ENCODE assay signal across 8 cellular contexts in genomic region chr12:92139634-92140555, GRCh38. TPM values are rescaled to one million over a fixed set of nuclear protein-coding genes. Genes with fewer than 3 reads are reported as not detected.
DNase-seq lines count a peak whose midpoint lies in the region; ATAC-seq and TF ChIP-seq lines count a peak whose summit lies in the region.

No MANE protein-coding gene starts in this region.

- H3K27ac ChIP-seq in DND-41 (ENCODE audit: low read length), result peak overlapping the region; percentile 60
- no peak overlapping the region for H3K27ac ChIP-seq in duodenal mucosa (ENCODE audit: low read depth, low read length)
- H3K27ac ChIP-seq in neural progenitor cell, result no peak overlapping the region

- H3K27me3 Mint-ChIP-seq in neural progenitor cell (ENCODE audit: insufficient read depth, low read depth), result peaks cover 4% of the 10 kb centered on the region

- H3K4me1 Mint-ChIP-seq in neural progenitor cell, result peaks cover 61% of the 10 kb centered on the region

- H3K4me3 ChIP-seq in DND-41 (ENCODE audit: low read depth in 1 of 2, low read length in 2 of 2), result peak overlapping the region; percentile 66 to 84
- peak overlapping the region; percentile 80 for H3K4me3 ChIP-seq in NB4 (ENCODE audit: low read depth, low read length)
- peak overlapping the region; percentile 84 to 94 for H3K4me3 ChIP-seq in duodenal mucosa (ENCODE audit: low read depth in 1 of 2, low read length in 2 of 2)
- H3K4me3 ChIP-seq in neural progenitor cell, result peak overlapping the region; percentile 94

- H3K4me2 ChIP-seq in DND-41 (ENCODE audit: insufficient read depth, low read length) (peak overlapping the region; percentile 63), neural progenitor cell (peak overlapping the region; percentile 88)

- peaks cover 78% of the 10 kb centered on the region for H3K36me3 ChIP-seq in DND-41 (ENCODE audit: insufficient read depth, low read length)
- H3K36me3 ChIP-seq in duodenal mucosa (ENCODE audit: control insufficient read depth in 1 of 2, insufficient read depth in 2 of 2, low read length in 2 of 2), result peaks cover 16 to 25% of the 10 kb centered on the region in 2 donors
- peaks cover 30% of the 10 kb centered on the region for H3K36me3 ChIP-seq in neural progenitor cell

- H3K9ac ChIP-seq in DND-41 (ENCODE audit: low read depth, low read length) (peak overlapping the region; percentile 97), duodenal mucosa (ENCODE audit: low read depth in 1 of 2, low read length in 2 of 2) (peak overlapping the region; percentile 54 to 99), neural progenitor cell (peak overlapping the region; percentile 39)

- H3K79me2 ChIP-seq in DND-41 (ENCODE audit: insufficient read depth, low read length), result peaks cover 100% of the 10 kb centered on the region
- H3K79me2 ChIP-seq in neural progenitor cell (ENCODE audit: low read depth), result peaks cover 100% of the 10 kb centered on the region

- H3K27ac Mint-ChIP-seq in neural progenitor cell, result no peak overlapping the region

- H4K20me1 ChIP-seq in DND-41 (ENCODE audit: insufficient read depth, low read length), result peaks cover 96% of the 10 kb centered on the region
- H4K20me1 ChIP-seq in neural progenitor cell (ENCODE audit: low read depth), result peaks cover 100% of the 10 kb centered on the region

- ATAC-seq in DND-41 (ENCODE audit: insufficient read depth, low read depth) (no peak), HG02571 (IDR thresholded peaks at IDR 0.05; ENCODE audit: unreplicated experiment) (no peak), HG02884 (IDR thresholded peaks at IDR 0.05; ENCODE audit: unreplicated experiment) (no peak)

- H3K9me3 Mint-ChIP-seq in neural progenitor cell, result no peaks in the 10 kb centered on the region

- peaks cover 90% of the 10 kb centered on the region for H3K4me1 ChIP-seq in DND-41 (ENCODE audit: insufficient read depth, low read length)
- peaks cover 36 to 45% of the 10 kb centered on the region in 2 donors for H3K4me1 ChIP-seq in duodenal mucosa (ENCODE audit: control insufficient read depth in 1 of 2, insufficient read depth in 2 of 2, low read length in 2 of 2)
- H3K4me1 ChIP-seq in neural progenitor cell, result peaks cover 43% of the 10 kb centered on the region

- H3K36me3 Mint-ChIP-seq in neural progenitor cell, result peaks cover 34% of the 10 kb centered on the region

- H3K4me3 Mint-ChIP-seq in neural progenitor cell, result peak overlapping the region; percentile 99

- no peak for DNase-seq in DND-41
- no peak for DNase-seq in NB4 (ENCODE audit: low read depth)
- no peak for DNase-seq in neural progenitor cell (ENCODE audit: low spot score)
- DNase-seq in iPS-NIHi7 (ENCODE audit: extremely low spot score), result no peak
- no peak for DNase-seq in DMS 273 (lab: John Stamatoyannopoulos, UW; ENCODE audit: unreplicated experiment)

- H2AFZ ChIP-seq in DND-41 (ENCODE audit: low read depth, low read length), result no peak overlapping the region
- H2AFZ ChIP-seq in neural progenitor cell (replicated peaks), result no peak overlapping the region

- H3K9me3 ChIP-seq in DND-41 (ENCODE audit: insufficient read depth, low read length, severe bottlenecking) (no peaks in the 10 kb centered on the region), duodenal mucosa (ENCODE audit: control insufficient read depth in 1 of 2, low read length in 2 of 2) (no peaks in the 10 kb centered on the region), neural progenitor cell (ENCODE audit: low read depth) (no peaks in the 10 kb centered on the region)

- H3F3A ChIP-seq in neural progenitor cell (ENCODE audit: low read depth), result peaks cover 6% of the 10 kb centered on the region

- no peak for TF ChIP-seq POLR2A in NB4 (IDR thresholded peaks at IDR 0.05; ENCODE audit: extremely low read depth, insufficient read length)

- no peaks in the 10 kb centered on the region for H3K27me3 ChIP-seq in DND-41 (ENCODE audit: insufficient read depth, low read length, poor library complexity)
- no peaks in the 10 kb centered on the region for H3K27me3 ChIP-seq in duodenal mucosa (ENCODE audit: control insufficient read depth in 1 of 2, insufficient read depth in 2 of 2, low read length in 2 of 2)
- H3K27me3 ChIP-seq in neural progenitor cell, result no peaks in the 10 kb centered on the region

- TF ChIP-seq CTCF in DND-41 (IDR thresholded peaks at IDR 0.05; ENCODE audit: borderline replicate concordance, extremely low read depth, low read length, poor library complexity, severe bottlenecking), result no peak
- TF ChIP-seq CTCF in NB4 (IDR thresholded peaks at IDR 0.05; ENCODE audit: low read depth, low read length), result no peak
- TF ChIP-seq CTCF in neural progenitor cell (IDR thresholded peaks at IDR 0.05), result no peak

RNA-seq across cellular contexts. Expression of gene BTG1, which starts 5.8 kb away (rescaled TPM):
- 25.2 and 45.1 TPM in 2 replicates for total RNA-seq in neural progenitor cell (ENCODE audit: low replicate concordance)

Comparison
In these comparisons a context has a peak if more than half of its experiments do, and no peak if none do; other contexts are left out.
1. H3K9ac ChIP-seq: peak in every context shown above with its lines; median percentile 97 in DND-41; 76 in duodenal mucosa; 39 in neural progenitor cell.